In the genomic region with DNA sequence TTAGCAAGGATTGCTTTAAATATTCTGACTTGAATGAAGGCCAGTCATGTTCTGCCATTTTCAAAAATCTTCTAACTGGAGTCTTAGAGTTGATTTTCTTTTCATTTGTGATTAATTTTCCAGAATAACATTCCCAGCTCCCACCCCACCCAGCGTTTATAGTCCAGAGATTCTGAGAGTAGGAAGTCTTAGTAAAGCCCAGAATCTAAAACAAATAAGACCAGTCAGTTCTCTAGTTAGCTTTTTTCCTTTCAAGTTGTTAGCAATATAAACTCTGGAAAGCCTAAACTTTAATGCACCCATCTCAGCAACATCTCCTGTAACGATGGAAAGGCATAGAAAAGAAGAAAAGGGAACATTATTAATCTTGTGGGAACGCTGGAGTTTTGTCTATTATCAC, we compare ENCODE assay signal across 1 cellular context.
TF ChIP-seq lines count a peak whose summit lies in the region.

No MANE protein-coding gene starts in this region.

TF ChIP-seq in HepG2, 621 proteins besides CTCF, POLR2A, EP300 and RAD21:
- peak; percentile 92 for TF ChIP-seq ZNF12 (CRISPR knock-in tag; IDR thresholded peaks at IDR 0.05)
